In genomic region chr1:3900969-3901529, GRCh38 we compare ENCODE assay signal across 8 cellular contexts.
DNase-seq lines count a peak whose midpoint lies in the region; ATAC-seq and TF ChIP-seq lines count a peak whose summit lies in the region.

No MANE protein-coding gene starts in this region.

- H3K36me3 Mint-ChIP-seq in nephron progenitor cell (ENCODE audit: low read depth), result peaks cover 35% of the 10 kb centered on the region
- peaks cover 22% of the 10 kb centered on the region for H3K36me3 Mint-ChIP-seq in stimulated activated naive CD8-positive, alpha-beta T cell treated with anti-CD3 and anti-CD28 coated beads, Interleukin-15, Interleukin-2, amounts not matched to agents 100 ng/mL and 50 ng/mL, for 24 hours (ENCODE audit: low read depth)

- H3K4me1 Mint-ChIP-seq in nephron progenitor cell, result peaks cover 39% of the 10 kb centered on the region
- H3K4me1 Mint-ChIP-seq in stimulated activated naive CD8-positive, alpha-beta T cell treated with anti-CD3 and anti-CD28 coated beads, Interleukin-15, Interleukin-2, amounts not matched to agents 100 ng/mL and 50 ng/mL, for 24 hours (ENCODE audit: low read depth), result peaks cover 51% of the 10 kb centered on the region

- peak overlapping the region; percentile 99 for H3K27ac Mint-ChIP-seq in nephron progenitor cell
- peak overlapping the region; percentile 95 for H3K27ac Mint-ChIP-seq in stimulated activated naive CD8-positive, alpha-beta T cell treated with anti-CD3 and anti-CD28 coated beads, Interleukin-15, Interleukin-2, amounts not matched to agents 100 ng/mL and 50 ng/mL, for 24 hours

- no peak for TF ChIP-seq EP300 in Ishikawa (IDR thresholded peaks at IDR 0.05; ENCODE audit: borderline replicate concordance)

- H3K27me3 Mint-ChIP-seq in nephron progenitor cell (ENCODE audit: low read depth, poor library complexity), result peaks cover 2% of the 10 kb centered on the region
- no peaks in the 10 kb centered on the region for H3K27me3 Mint-ChIP-seq in stimulated activated naive CD8-positive, alpha-beta T cell treated with anti-CD3 and anti-CD28 coated beads, Interleukin-15, Interleukin-2, amounts not matched to agents 100 ng/mL and 50 ng/mL, for 24 hours

- TF ChIP-seq RAD21 in Ishikawa (IDR thresholded peaks at IDR 0.05; ENCODE audit: low read depth), result no peak

- TF ChIP-seq CTCF in nephron progenitor cell (IDR thresholded peaks at IDR 0.05), result no peak

- H3K4me3 Mint-ChIP-seq in nephron progenitor cell, result peak overlapping the region; percentile 90
- peak overlapping the region; percentile 90 for H3K4me3 Mint-ChIP-seq in stimulated activated naive CD8-positive, alpha-beta T cell treated with anti-CD3 and anti-CD28 coated beads, Interleukin-15, Interleukin-2, amounts not matched to agents 100 ng/mL and 50 ng/mL, for 24 hours

- peaks cover 25% of the 10 kb centered on the region for H3K9me3 Mint-ChIP-seq in nephron progenitor cell
- peaks cover 4% of the 10 kb centered on the region for H3K9me3 Mint-ChIP-seq in stimulated activated naive CD8-positive, alpha-beta T cell treated with anti-CD3 and anti-CD28 coated beads, Interleukin-15, Interleukin-2, amounts not matched to agents 100 ng/mL and 50 ng/mL, for 24 hours

- ATAC-seq in GM21619 (IDR thresholded peaks at IDR 0.05; ENCODE audit: unreplicated experiment), result peak; percentile 56

- peak; percentile 80 for TF ChIP-seq POLR2A in Raji (IDR thresholded peaks at IDR 0.05; ENCODE audit: insufficient read depth, low read depth, low read length)

- DNase-seq in DMS53 treated with DMSO at 0.1 percent for 48 hours (lab: John Stamatoyannopoulos, UW; ENCODE audit: unreplicated experiment) (peak; percentile 86), activated gamma-delta T cell treated with Interleukin-2 at 50 U/mL for 16 hours (peak; percentile 78), fibroblast of the conjunctiva (ENCODE audit: low read depth) (peak; percentile 94), nephron progenitor cell (peak; percentile 95)

TF ChIP-seq in Ishikawa, 13 proteins besides CTCF, POLR2A, EP300 and RAD21:
- TF ChIP-seq YY1 (IDR thresholded peaks at IDR 0.05; ENCODE audit: low read depth) (no peak), CREB1 (IDR thresholded peaks at IDR 0.05; ENCODE audit: low read depth) (no peak), NFIC (IDR thresholded peaks at IDR 0.05) (0 out of 2 replicates have a peak, but pooled peaks have one; percentile 29), ZBTB7A (IDR thresholded peaks at IDR 0.05; ENCODE audit: low read depth) (no peak), CEBPB (IDR thresholded peaks at IDR 0.05) (no peak), FOXM1 (IDR thresholded peaks at IDR 0.05; ENCODE audit: borderline replicate concordance, low read depth) (no peak), EGR1 (IDR thresholded peaks at IDR 0.05) (no peak), TEAD4 (IDR thresholded peaks at IDR 0.05) (no peak), TCF12 (IDR thresholded peaks at IDR 0.05; ENCODE audit: low read depth) (no peak), MAX (IDR thresholded peaks at IDR 0.05) (peak; percentile 23), TAF1 (IDR thresholded peaks at IDR 0.05; ENCODE audit: low read depth) (no peak; the same call in 1 of the 2 replicates)
- TF ChIP-seq, protein P1, sequence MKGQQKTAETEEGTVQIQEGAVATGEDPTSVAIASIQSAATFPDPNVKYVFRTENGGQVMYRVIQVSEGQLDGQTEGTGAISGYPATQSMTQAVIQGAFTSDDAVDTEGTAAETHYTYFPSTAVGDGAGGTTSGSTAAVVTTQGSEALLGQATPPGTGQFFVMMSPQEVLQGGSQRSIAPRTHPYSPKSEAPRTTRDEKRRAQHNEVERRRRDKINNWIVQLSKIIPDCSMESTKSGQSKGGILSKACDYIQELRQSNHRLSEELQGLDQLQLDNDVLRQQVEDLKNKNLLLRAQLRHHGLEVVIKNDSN (IDR thresholded peaks at IDR 0.05), result no peak
- TF ChIP-seq, protein P2, sequence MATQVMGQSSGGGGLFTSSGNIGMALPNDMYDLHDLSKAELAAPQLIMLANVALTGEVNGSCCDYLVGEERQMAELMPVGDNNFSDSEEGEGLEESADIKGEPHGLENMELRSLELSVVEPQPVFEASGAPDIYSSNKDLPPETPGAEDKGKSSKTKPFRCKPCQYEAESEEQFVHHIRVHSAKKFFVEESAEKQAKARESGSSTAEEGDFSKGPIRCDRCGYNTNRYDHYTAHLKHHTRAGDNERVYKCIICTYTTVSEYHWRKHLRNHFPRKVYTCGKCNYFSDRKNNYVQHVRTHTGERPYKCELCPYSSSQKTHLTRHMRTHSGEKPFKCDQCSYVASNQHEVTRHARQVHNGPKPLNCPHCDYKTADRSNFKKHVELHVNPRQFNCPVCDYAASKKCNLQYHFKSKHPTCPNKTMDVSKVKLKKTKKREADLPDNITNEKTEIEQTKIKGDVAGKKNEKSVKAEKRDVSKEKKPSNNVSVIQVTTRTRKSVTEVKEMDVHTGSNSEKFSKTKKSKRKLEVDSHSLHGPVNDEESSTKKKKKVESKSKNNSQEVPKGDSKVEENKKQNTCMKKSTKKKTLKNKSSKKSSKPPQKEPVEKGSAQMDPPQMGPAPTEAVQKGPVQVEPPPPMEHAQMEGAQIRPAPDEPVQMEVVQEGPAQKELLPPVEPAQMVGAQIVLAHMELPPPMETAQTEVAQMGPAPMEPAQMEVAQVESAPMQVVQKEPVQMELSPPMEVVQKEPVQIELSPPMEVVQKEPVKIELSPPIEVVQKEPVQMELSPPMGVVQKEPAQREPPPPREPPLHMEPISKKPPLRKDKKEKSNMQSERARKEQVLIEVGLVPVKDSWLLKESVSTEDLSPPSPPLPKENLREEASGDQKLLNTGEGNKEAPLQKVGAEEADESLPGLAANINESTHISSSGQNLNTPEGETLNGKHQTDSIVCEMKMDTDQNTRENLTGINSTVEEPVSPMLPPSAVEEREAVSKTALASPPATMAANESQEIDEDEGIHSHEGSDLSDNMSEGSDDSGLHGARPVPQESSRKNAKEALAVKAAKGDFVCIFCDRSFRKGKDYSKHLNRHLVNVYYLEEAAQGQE (IDR thresholded peaks at IDR 0.05; ENCODE audit: low read depth), result no peak

Comparison
In these comparisons a context has a peak if more than half of its experiments do, and no peak if none do; other contexts are left out.
1. Peak in every context shown above with its lines: DNase-seq and ATAC-seq.